ENCODE assay signal across 23 cellular contexts in the genomic region with DNA sequence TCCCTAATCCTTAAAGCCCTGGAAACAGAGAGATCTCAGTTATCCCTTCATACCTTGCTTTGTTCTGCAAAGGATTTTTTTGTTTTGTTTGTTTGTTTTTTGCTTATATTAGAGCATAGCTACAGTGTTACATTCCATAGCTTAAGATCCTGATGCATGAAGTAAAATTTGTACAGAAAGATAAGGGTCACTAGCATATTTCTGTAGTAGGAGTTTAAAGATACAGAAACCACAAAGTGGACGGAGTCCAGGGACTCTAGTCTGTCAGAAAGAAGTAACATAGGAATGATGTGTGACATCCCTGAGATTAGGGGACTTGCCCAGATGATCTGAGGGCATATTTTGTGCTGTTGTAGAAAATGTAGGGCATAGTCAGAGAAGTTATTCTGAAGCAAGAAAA. TPM values are rescaled to one million over a fixed set of nuclear protein-coding genes. Genes with fewer than 3 reads are reported as not detected.
DNase-seq lines count a peak whose midpoint lies in the region; ATAC-seq, FAIRE-seq and TF ChIP-seq lines count a peak whose summit lies in the region.
"Had no signal": no experiment of that assay in that cellular context is flagged by ENCODE, and none has a peak within 500 bp of the region (broad histone marks: within the 10 kb centered on the region; RNA-seq: fewer than 3 reads in every experiment).

No MANE protein-coding gene starts in this region.

- H3K36me3 ChIP-seq in HepG2 (replicated peaks in 1 of 2; ENCODE audit: control insufficient read depth in 1 of 2, insufficient read depth in 2 of 2, low read length in 2 of 2) (no peaks in the 10 kb centered on the region), right lobe of liver (no peaks in the 10 kb centered on the region), adipocyte (ENCODE audit: control insufficient read depth, insufficient read depth, low read length, severe bottlenecking) (no peaks in the 10 kb centered on the region)
- H3K36me3 ChIP-seq: BLaER1 treated with 17β-estradiol and CSF1 and Interleukin-3, amounts not matched to agents 10 nM and 100 nM; MG63 had no signal

- H2AK5ac ChIP-seq in H9 (ENCODE audit: insufficient read length, low read length) = no peak overlapping the region

- no peak for TF ChIP-seq RAD21 in HepG2 (CRISPR knock-in tag; IDR thresholded peaks at IDR 0.05)

- CTCF ChIA-PET in HepG2 (lab: Yijun Ruan, JAX; ENCODE audit: low intra/inter-chr PET ratio, low total read pairs) = no interaction called here

- TF ChIP-seq POLR2A in HepG2 (IDR thresholded peaks at IDR 0.05; ENCODE audit: insufficient read depth in 1 of 2, low read depth in 2 of 2, low read length in 2 of 2) (no peak), right lobe of liver (IDR thresholded peaks at IDR 0.05) (no peak)

- H2AFZ ChIP-seq in HepG2 (ENCODE audit: low read length) (no peak overlapping the region), H9 (ENCODE audit: low read length) (no peak overlapping the region)

- no peaks in the 10 kb centered on the region for H3K79me1 ChIP-seq in H9 (ENCODE audit: insufficient read depth, low read depth, low read length, poor library complexity, severe bottlenecking)

- DNase-seq in HepG2 (ENCODE audit: low spot score) (no peak), right lobe of liver (no peak), OCI-M1 (lab: John Stamatoyannopoulos, UW) (peak; percentile 75), adipocyte (ENCODE audit: low read depth) (peak; percentile 18), HTR-8/SVneo (ENCODE audit: insufficient read length, low spot score) (no peak), H9 (no peak)
- DNase-seq: CD8-positive, alpha-beta T cell; DND-41; HFFc6; Kasumi-1; MG63; NCI-H1048; NCI-H1417 treated with DMSO at 0.1 percent for 48 hours; NCI-H187 had no signal

- no peaks in the 10 kb centered on the region for H3K9me3 ChIP-seq in HepG2 (ENCODE audit: low read length)
- no peaks in the 10 kb centered on the region for H3K9me3 ChIP-seq in right lobe of liver
- H3K9me3 ChIP-seq in adipocyte (ENCODE audit: control insufficient read depth, low read length) = no peaks in the 10 kb centered on the region
- no peaks in the 10 kb centered on the region for H3K9me3 ChIP-seq in H9 (ENCODE audit: control insufficient read depth, low read depth, low read length)
- H3K9me3 ChIP-seq: BLaER1 treated with 17β-estradiol and CSF1 and Interleukin-3, amounts not matched to agents 10 nM and 100 nM; MG63 had no signal

- peaks cover 0 to 15% (median 10%) of the 10 kb centered on the region in 3 experiments; a peak in 4 of 7 replicates for H3K36me3 Mint-ChIP-seq in H9 (ENCODE audit: insufficient read depth in 1 of 3, low read depth in 3 of 3)
- H3K36me3 Mint-ChIP-seq: IgD-negative memory B cell had no signal

- FAIRE-seq in HepG2 (lab: Jason Lieb, UNC) = peak; percentile 12
- no peak for FAIRE-seq in HTR-8/SVneo (lab: Jason Lieb, UNC)
- FAIRE-seq: GM12892, H54 had no signal

- no peak overlapping the region for H3K14ac ChIP-seq in H9 (ENCODE audit: insufficient read depth, low read length)

- H3K27ac Mint-ChIP-seq in H9 = no peak overlapping the region; a peak in 1 of 7 replicates
- H3K27ac Mint-ChIP-seq: CD8-positive, alpha-beta T cell; HFFc6; T-helper 1 cell treated with Interleukin-12 subunit alpha and Interleukin-12 subunit beta and Interleukin-4 antibody, amounts not matched to agents 30 μg/mL and 1 μg/mL, for 36 hours had no signal

- H3K4me3 ChIP-seq in HepG2 (replicated peaks in 1 of 3; ENCODE audit: insufficient read depth in 1 of 3, low read depth in 2 of 3, low read length in 3 of 3) (no peak overlapping the region), right lobe of liver (no peak overlapping the region), adipocyte (ENCODE audit: low read length) (no peak overlapping the region)
- H3K4me3 ChIP-seq: BLaER1 treated with 17β-estradiol and CSF1 and Interleukin-3, amounts not matched to agents 10 nM and 100 nM; MG63 had no signal

- no peak overlapping the region for H3K18ac ChIP-seq in H9 (ENCODE audit: insufficient read length, low read depth, low read length)

- no peak overlapping the region for H4K8ac ChIP-seq in H9 (replicated peaks; ENCODE audit: insufficient read length, low read depth, low read length)

- no peak overlapping the region for H2BK15ac ChIP-seq in H9 (ENCODE audit: low read depth, low read length)

- H2BK5ac ChIP-seq in H9 (ENCODE audit: insufficient read length, low read length) = no peak overlapping the region

- 53% methylated on average over 1 of the region's 1 CpG for WGBS in HepG2 (ENCODE audit: low lambda C conversion rate)
- WGBS in right lobe of liver (ENCODE audit: insufficient coverage, low coverage, low lambda C conversion rate, missing lambda C conversion rate) = 33% methylated on average over 1 of the region's 1 CpG
- no CpG with 5 or more reads among the region's 1 CpG for WGBS in H9 (ENCODE audit: extremely low coverage, insufficient read length, low lambda C conversion rate)

- TF ChIP-seq EP300 in HepG2 (IDR thresholded peaks at IDR 0.05; ENCODE audit: low read depth in 2 of 2, low read length in 2 of 2) (no peak), HepG2 (CRISPR knock-in tag; IDR thresholded peaks at IDR 0.05; ENCODE audit: borderline replicate concordance) (no peak)

- no peak overlapping the region for H3K23ac ChIP-seq in H9 (ENCODE audit: insufficient read length, low read depth, low read length)

- in situ Hi-C loops in HepG2 (cut with HindIII; ENCODE audit: extremely low pct_ligation_motif_present, low pct_unique_long_range_greater_than_20kb) = no loop called here

- no peak overlapping the region for H4K91ac ChIP-seq in H9 (ENCODE audit: insufficient read length, low read depth, low read length)

- no peak overlapping the region for H3K4ac ChIP-seq in H9 (ENCODE audit: low read depth, low read length)

- no peak overlapping the region for H3T11ph ChIP-seq in H9 (ENCODE audit: low read length)

- H4K20me1 ChIP-seq in HepG2 (ENCODE audit: insufficient read depth, low read length) (no peaks in the 10 kb centered on the region), H9 (ENCODE audit: control insufficient read depth, insufficient read depth, insufficient read length) (no peaks in the 10 kb centered on the region)
- H4K20me1 ChIP-seq: BLaER1 treated with 17β-estradiol and CSF1 and Interleukin-3, amounts not matched to agents 10 nM and 100 nM had no signal

- peaks cover 0 to 58% of the 10 kb centered on the region in 2 experiments; a peak in 3 of 5 replicates for H3K9me3 Mint-ChIP-seq in H9
- H3K9me3 Mint-ChIP-seq: CD8-positive, alpha-beta T cell; HFFc6; IgD-negative memory B cell; T-helper 1 cell treated with Interleukin-12 subunit alpha and Interleukin-12 subunit beta and Interleukin-4 antibody, amounts not matched to agents 30 μg/mL and 1 μg/mL, for 36 hours had no signal

- no peak overlapping the region for H3K27ac ChIP-seq in HepG2 (ENCODE audit: extremely low read length, insufficient read depth, low read length)
- no peak overlapping the region for H3K27ac ChIP-seq in right lobe of liver
- no peak overlapping the region for H3K27ac ChIP-seq in H9 (ENCODE audit: insufficient read length, low read depth, low read length)
- H3K27ac ChIP-seq: 22Rv1; BLaER1 treated with 17β-estradiol and CSF1 and Interleukin-3, amounts not matched to agents 10 nM and 100 nM had no signal

- intact Hi-C loops in HepG2 (cut with micrococcal nuclease; ENCODE audit: unreplicated experiment) = no loop called here
- intact Hi-C loops in right lobe of liver (cut with DNase I) = no loop called here

- no peak overlapping the region for H3K4me2 ChIP-seq in HepG2 (ENCODE audit: low read depth, low read length)
- H3K4me2 ChIP-seq in H9 (ENCODE audit: insufficient read depth, insufficient read length, low read length) = no peak overlapping the region
- H3K4me2 ChIP-seq: BLaER1 treated with 17β-estradiol and CSF1 and Interleukin-3, amounts not matched to agents 10 nM and 100 nM had no signal

- no peak overlapping the region for H2BK120ac ChIP-seq in H9 (ENCODE audit: low read depth, low read length, poor library complexity, severe bottlenecking)

- peaks cover 6% of the 10 kb centered on the region for H3K23me2 ChIP-seq in H9 (ENCODE audit: insufficient read length, low read depth, low read length, poor library complexity, severe bottlenecking)

- TF ChIP-seq CTCF in HepG2 (CRISPR knock-in tag; IDR thresholded peaks at IDR 0.05) = no peak
- no peak for TF ChIP-seq CTCF in right lobe of liver (IDR thresholded peaks at IDR 0.05)
- no peak for TF ChIP-seq CTCF in H9 (conservative IDR thresholded peaks at IDR 0.05)

- no peak overlapping the region for H2BK12ac ChIP-seq in H9 (ENCODE audit: insufficient read length, low read depth, low read length)

- H3K4me1 Mint-ChIP-seq in H9 = peaks cover 20 to 25% of the 10 kb centered on the region in 2 experiments

- no peak overlapping the region for H4K5ac ChIP-seq in H9 (ENCODE audit: insufficient read length, low read depth, low read length)

- H2BK20ac ChIP-seq in H9 (ENCODE audit: low read depth, low read length, poor library complexity, severe bottlenecking) = no peak overlapping the region

- H3K27me3 ChIP-seq in HepG2 (ENCODE audit: control insufficient read depth in 1 of 2, insufficient read depth in 2 of 2, low read length in 2 of 2) (no peaks in the 10 kb centered on the region), right lobe of liver (no peaks in the 10 kb centered on the region), adipocyte (replicated peaks; ENCODE audit: control insufficient read depth, insufficient read depth, low read length) (peaks cover 3% of the 10 kb centered on the region), H9 (ENCODE audit: insufficient read depth, low read length) (no peaks in the 10 kb centered on the region)
- H3K27me3 ChIP-seq: MG63 had no signal

- H3K56ac ChIP-seq in H9 (ENCODE audit: insufficient read length, low read depth, low read length) = no peak overlapping the region

- no peak overlapping the region for H3K9ac ChIP-seq in HepG2 (ENCODE audit: insufficient read depth, low read depth, low read length)
- H3K9ac ChIP-seq in adipocyte (ENCODE audit: low read length) = no peak overlapping the region
- no peak overlapping the region for H3K9ac ChIP-seq in H9 (ENCODE audit: extremely low read depth, insufficient read length, low read length)
- H3K9ac ChIP-seq: BLaER1 treated with 17β-estradiol and CSF1 and Interleukin-3, amounts not matched to agents 10 nM and 100 nM had no signal

- no peaks in the 10 kb centered on the region; the same call in 1 of the 2 replicates for H3K27me3 Mint-ChIP-seq in H9 (ENCODE audit: low read depth)

- POLR2A ChIA-PET in HepG2 (lab: Yijun Ruan, JAX) = no interaction called here

- H3K4me1 ChIP-seq in HepG2 (ENCODE audit: insufficient read depth, low read length) (no peaks in the 10 kb centered on the region), right lobe of liver (no peaks in the 10 kb centered on the region), adipocyte (ENCODE audit: control insufficient read depth, insufficient read depth, low read length) (peaks cover 6% of the 10 kb centered on the region), H9 (ENCODE audit: insufficient read depth, low read length) (no peaks in the 10 kb centered on the region)

- H3K79me2 ChIP-seq in HepG2 (ENCODE audit: insufficient read depth, low read length) = no peaks in the 10 kb centered on the region
- no peaks in the 10 kb centered on the region for H3K79me2 ChIP-seq in H9 (ENCODE audit: insufficient read depth, low read length)

- ATAC-seq in HepG2 (no peak), right lobe of liver (no peak), HG03196 (IDR thresholded peaks at IDR 0.05; ENCODE audit: unreplicated experiment) (no peak), HG02610 (IDR thresholded peaks at IDR 0.05; ENCODE audit: unreplicated experiment) (no peak)
- ATAC-seq: CD8-positive, alpha-beta T cell; Right ventricle myocardium inferior had no signal

- BruUV-seq in HepG2 (replicated peaks; lab: Mats Ljungman, UMichigan) = no TSS peak

- no peak overlapping the region; a peak in 1 of 5 replicates for H3K4me3 Mint-ChIP-seq in H9
- H3K4me3 Mint-ChIP-seq: CD8-positive, alpha-beta T cell; HFFc6; T-helper 1 cell treated with Interleukin-12 subunit alpha and Interleukin-12 subunit beta and Interleukin-4 antibody, amounts not matched to agents 30 μg/mL and 1 μg/mL, for 36 hours had no signal

RNA-seq across cellular contexts. Expression of gene PABIR2, which starts 13.2 kb away (rescaled TPM):
- total RNA-seq in HepG2 (2016; rRNA removed; fragmentation: Illumina TruSeq; extraction: Trizol) (3.3 and 5.9 TPM in 2 replicates), right lobe of liver (1 to 10 TPM; 3.1 to 6.4 (median 4.2) TPM), H9 (2021) (25.3 and 27.7 TPM in 2 replicates)
- total RNA-seq in HepG2 (2016; cell fraction: cytosol; rRNA removed; fragmentation: Illumina TruSeq; extraction: Trizol; ENCODE audit: low read depth) = 0.79 and 1.4 TPM in 2 replicates
- 4.0 and 6.4 TPM in 2 replicates for total RNA-seq in HepG2 (2016; cell fraction: insoluble cytoplasmic fraction; rRNA removed; fragmentation: Illumina TruSeq; extraction: Trizol)
- total RNA-seq in HepG2 (2016; cell fraction: membrane; rRNA removed; fragmentation: Illumina TruSeq; extraction: Trizol) = 4.1 and 4.3 TPM in 2 replicates
- 9.1 and 10.9 TPM in 2 replicates for total RNA-seq in HepG2 (2016; cell fraction: nucleus; rRNA removed; fragmentation: Illumina TruSeq; extraction: Trizol)
- 9.4 and 9.6 TPM in 2 replicates for polyA plus RNA-seq in HepG2 (2011; rRNA removed)
- polyA plus RNA-seq in HepG2 (2011; cell fraction: cytosol; rRNA removed) = 1.8 and 3.0 TPM in 2 replicates
- polyA plus RNA-seq in HepG2 (2011; cell fraction: nucleus; rRNA removed) = 20.6 and 20.9 TPM in 2 replicates
- polyA plus RNA-seq in HepG2 (2012) = 6.7 and 7.1 TPM in 2 replicates
- polyA plus RNA-seq in HepG2 (2016; cell fraction: cytosol; fragmentation: Illumina TruSeq; extraction: Trizol; ENCODE audit: low read depth) = 1.2 and 2.2 TPM in 2 replicates
- polyA plus RNA-seq in HepG2 (2016; cell fraction: insoluble cytoplasmic fraction; fragmentation: Illumina TruSeq; extraction: Trizol; ENCODE audit: low read depth) = 11.9 and 13.3 TPM in 2 replicates
- 6.0 and 7.3 TPM in 2 replicates for polyA plus RNA-seq in HepG2 (2016; cell fraction: membrane; fragmentation: Illumina TruSeq; extraction: Trizol; ENCODE audit: low read depth)
- polyA plus RNA-seq in HepG2 (2016; cell fraction: nucleus; fragmentation: Illumina TruSeq; extraction: Trizol; ENCODE audit: insufficient read depth, low read depth) = 30.7 and 31.2 TPM in 2 replicates
- polyA minus RNA-seq in HepG2 (2011; rRNA and poly(A)+ RNA removed; ENCODE audit: low replicate concordance) = 2.4 and 38.8 TPM in 2 replicates
- polyA minus RNA-seq in HepG2 (2011; cell fraction: cytosol; rRNA and poly(A)+ RNA removed) = 3.3 and 3.6 TPM in 2 replicates
- polyA minus RNA-seq in HepG2 (2011; cell fraction: nucleus; rRNA and poly(A)+ RNA removed) = 7.3 and 8.8 TPM in 2 replicates

Comparison
In these comparisons a context has a peak if more than half of its experiments do, and no peak if none do; other contexts are left out.
1. DNase-seq: peak in OCI-M1 (single experiment) and adipocyte (single experiment); none in HepG2 (single experiment), right lobe of liver (0 of 3), HTR-8/SVneo (single experiment) and H9 (single experiment).